ENCODE assay signal across 1 cellular context in genomic region chr2:73385486-73386341, GRCh38.
TF ChIP-seq lines count a peak whose summit lies in the region.

ALMS1 (plus strand) TSS chr2:73385836; CDS start chr2:73385869, 33 bp downstream.

TF ChIP-seq in K562, 482 proteins besides CTCF, POLR2A, EP300 and RAD21 (continued from another document and continues in another):
- no peak for TF ChIP-seq ZNF740 (CRISPR knock-in tag; IDR thresholded peaks at IDR 0.05)
- TF ChIP-seq ZNF740 (tag; IDR thresholded peaks at IDR 0.05): peak in 1 of 2 experiments; percentile 49; a peak in 1 of 4 replicates
- TF ChIP-seq TBL1XR1 (IDR thresholded peaks at IDR 0.05; ENCODE audit: low read length in 2 of 2): no peak
- no peak for TF ChIP-seq KLF16 (IDR thresholded peaks at IDR 0.05)
- no peak for TF ChIP-seq ZBTB49 (CRISPR knock-in tag; IDR thresholded peaks at IDR 0.05; ENCODE audit: borderline replicate concordance)
- no peak for TF ChIP-seq SRSF7 (optimal IDR thresholded peaks at IDR 0.05; ENCODE audit: low read depth, low read length)
- TF ChIP-seq UBTF (IDR thresholded peaks at IDR 0.05; ENCODE audit: borderline replicate concordance in 1 of 2, low read depth in 2 of 2, low read length in 2 of 2): peak; percentile 79 to 90; a peak in 3 of 4 replicates
- no peak for TF ChIP-seq KDM2B (CRISPR knock-in tag; IDR thresholded peaks at IDR 0.05)
- 0 out of 2 replicates have a peak, but pooled peaks have one; percentile 11 for TF ChIP-seq ESRRA (IDR thresholded peaks at IDR 0.05; ENCODE audit: borderline replicate concordance, low read depth)
- TF ChIP-seq ZNF583 (CRISPR knock-in tag; IDR thresholded peaks at IDR 0.05): no peak
- TF ChIP-seq FOXA3 (CRISPR knock-in tag; conservative IDR thresholded peaks at IDR 0.05 in 1 of 2, IDR thresholded peaks at IDR 0.05 in 1 of 2): no peak
- TF ChIP-seq ERF (CRISPR knock-in tag; IDR thresholded peaks at IDR 0.05): no peak
- TF ChIP-seq ZBTB8A (IDR thresholded peaks at IDR 0.05; ENCODE audit: partially characterized antibody): no peak
- no peak for TF ChIP-seq ZNF212 (CRISPR knock-in tag; IDR thresholded peaks at IDR 0.05)
- no peak for TF ChIP-seq SFPQ (IDR thresholded peaks at IDR 0.05; ENCODE audit: low read depth, low read length)
- TF ChIP-seq PHB (CRISPR knock-in tag; IDR thresholded peaks at IDR 0.05): no peak
- peak; percentile 82 for TF ChIP-seq RFX1 (IDR thresholded peaks at IDR 0.05)
- TF ChIP-seq DDX20 (tag; IDR thresholded peaks at IDR 0.05; ENCODE audit: low read depth): no peak
- no peak for TF ChIP-seq MAFF (IDR thresholded peaks at IDR 0.05; ENCODE audit: low read length)
- TF ChIP-seq ZNF197 (CRISPR knock-in tag; IDR thresholded peaks at IDR 0.05; ENCODE audit: low read depth): no peak
- TF ChIP-seq ZNF436 (CRISPR knock-in tag; IDR thresholded peaks at IDR 0.05): no peak
- no peak for TF ChIP-seq ZNF592 (IDR thresholded peaks at IDR 0.05)
- no peak for TF ChIP-seq NELFE (IDR thresholded peaks at IDR 0.05; ENCODE audit: insufficient read depth, insufficient read length)
- TF ChIP-seq PREB (CRISPR knock-in tag; IDR thresholded peaks at IDR 0.05): no peak
- no peak for TF ChIP-seq DACH1 (IDR thresholded peaks at IDR 0.05; ENCODE audit: partially characterized antibody)
- no peak for TF ChIP-seq JUND (IDR thresholded peaks at IDR 0.05; ENCODE audit: borderline replicate concordance, low read depth, low read length)
- TF ChIP-seq JUND (tag; IDR thresholded peaks at IDR 0.05; ENCODE audit: borderline replicate concordance, low read depth, low read length): no peak; the same call in 2 of the 3 replicates
- no peak for TF ChIP-seq RAD51 (IDR thresholded peaks at IDR 0.05; ENCODE audit: borderline replicate concordance, low read depth)
- no peak for TF ChIP-seq DLX4 (CRISPR knock-in tag; IDR thresholded peaks at IDR 0.05)
- TF ChIP-seq ATF6 (CRISPR knock-in tag; IDR thresholded peaks at IDR 0.05): no peak
- no peak for TF ChIP-seq NFYB (IDR thresholded peaks at IDR 0.05; ENCODE audit: extremely low read depth, insufficient read length)
- TF ChIP-seq PTBP1 (IDR thresholded peaks at IDR 0.05; ENCODE audit: low read depth, low read length): no peak
- no peak for TF ChIP-seq ZNF133 (CRISPR knock-in tag; IDR thresholded peaks at IDR 0.05)
- no peak for TF ChIP-seq SAFB2 (IDR thresholded peaks at IDR 0.05; ENCODE audit: borderline replicate concordance, low read depth, low read length, severe bottlenecking)
- TF ChIP-seq FOXJ3 (CRISPR knock-in tag; IDR thresholded peaks at IDR 0.05): no peak
- TF ChIP-seq NFE2 (IDR thresholded peaks at IDR 0.05; ENCODE audit: low read depth): no peak
- TF ChIP-seq ELF2 (CRISPR knock-in tag; IDR thresholded peaks at IDR 0.05): no peak
- no peak; the same call in 1 of the 2 replicates for TF ChIP-seq CBFB (CRISPR knock-in tag; IDR thresholded peaks at IDR 0.05)
- TF ChIP-seq ZNF57 (CRISPR knock-in tag; IDR thresholded peaks at IDR 0.05): no peak
- no peak for TF ChIP-seq SMAD2 (IDR thresholded peaks at IDR 0.05; ENCODE audit: low read depth, low read length)
- TF ChIP-seq HCFC1 (IDR thresholded peaks at IDR 0.05; ENCODE audit: low read depth, low read length): peak; percentile 65
- TF ChIP-seq FOXJ2 (tag; IDR thresholded peaks at IDR 0.05): 0 out of 2 replicates have a peak, but pooled peaks have one; percentile 50
- peak; percentile 19 to 88 for TF ChIP-seq MAZ (CRISPR knock-in tag; conservative IDR thresholded peaks at IDR 0.05 in 1 of 2, IDR thresholded peaks at IDR 0.05 in 1 of 2)
- TF ChIP-seq ZNF263 (CRISPR knock-in tag; IDR thresholded peaks at IDR 0.05; ENCODE audit: borderline replicate concordance): peak; percentile 96
- no peak for TF ChIP-seq ZBTB43 (CRISPR knock-in tag; IDR thresholded peaks at IDR 0.05)
- no peak for TF ChIP-seq CGGBP1 (CRISPR knock-in tag; IDR thresholded peaks at IDR 0.05)
- no peak for TF ChIP-seq ZBTB1 (CRISPR knock-in tag; IDR thresholded peaks at IDR 0.05; ENCODE audit: borderline replicate concordance, low read depth)
- peak; percentile 71 for TF ChIP-seq HMGN3 (IDR thresholded peaks at IDR 0.05; ENCODE audit: borderline replicate concordance, extremely low read depth, insufficient read length, low read depth, low read length)
